In genomic region chr6:157756708-157757429, GRCh38 we compare ENCODE assay signal across 8 cellular contexts.
DNase-seq lines count a peak whose midpoint lies in the region; ATAC-seq, FAIRE-seq and TF ChIP-seq lines count a peak whose summit lies in the region.

No MANE protein-coding gene starts in this region.

- H3K27me3 ChIP-seq in MG63: no peaks in the 10 kb centered on the region
- H3K27me3 ChIP-seq in osteoblast (ENCODE audit: insufficient read depth, low read length): peaks cover 6% of the 10 kb centered on the region
- no peaks in the 10 kb centered on the region for H3K27me3 ChIP-seq in suprapubic skin

- H3K36me3 ChIP-seq in MG63 (no peaks in the 10 kb centered on the region), osteoblast (ENCODE audit: insufficient read depth, low read length) (no peaks in the 10 kb centered on the region), suprapubic skin (no peaks in the 10 kb centered on the region)

- peak overlapping the region; percentile 63 for H3K27ac ChIP-seq in osteoblast (ENCODE audit: low read depth, low read length)
- no peak overlapping the region for H3K27ac ChIP-seq in suprapubic skin

- H2AFZ ChIP-seq in osteoblast (ENCODE audit: low read length): peak overlapping the region; percentile 86

- H4K20me1 ChIP-seq in osteoblast (ENCODE audit: insufficient read depth, low read length): no peaks in the 10 kb centered on the region

- TF ChIP-seq POLR2A in suprapubic skin (IDR thresholded peaks at IDR 0.05): no peak

- H3K4me2 ChIP-seq in osteoblast (ENCODE audit: insufficient read depth, low read length): peak overlapping the region; percentile 77

- H3K79me2 ChIP-seq in osteoblast (ENCODE audit: insufficient read depth, low read length): no peaks in the 10 kb centered on the region

- FAIRE-seq in frontal cortex (lab: Jason Lieb, UNC): no peak

- ATAC-seq in GM18519 (IDR thresholded peaks at IDR 0.05; ENCODE audit: low FRiP score, unreplicated experiment): no peak

- no peak for TF ChIP-seq EP300 in suprapubic skin (IDR thresholded peaks at IDR 0.05)

- H3K9me3 ChIP-seq in MG63: no peaks in the 10 kb centered on the region; the same call in 1 of the 2 replicates
- no peaks in the 10 kb centered on the region for H3K9me3 ChIP-seq in osteoblast (ENCODE audit: low read depth, low read length)
- H3K9me3 ChIP-seq in suprapubic skin: no peaks in the 10 kb centered on the region

- TF ChIP-seq CTCF in GM12873 (IDR thresholded peaks at IDR 0.05; ENCODE audit: insufficient read depth, low read depth, low read length, missing control alignments): peak; percentile 88
- peak; percentile 93 for TF ChIP-seq CTCF in osteoblast (IDR thresholded peaks at IDR 0.05; ENCODE audit: extremely low read depth, low read depth, low read length)
- TF ChIP-seq CTCF in suprapubic skin (IDR thresholded peaks at IDR 0.05): peak; percentile 73 to 79

- peaks cover 29% of the 10 kb centered on the region for H3K4me1 ChIP-seq in osteoblast (ENCODE audit: insufficient read depth, low read length)
- peaks cover 37% of the 10 kb centered on the region for H3K4me1 ChIP-seq in suprapubic skin

- 24% methylated on average over 19 of the region's 19 CpGs for WGBS in suprapubic skin

- peak; percentile 94 for DNase-seq in MG63
- DNase-seq in SHP77 treated with DMSO at 0.1 percent for 48 hours (lab: John Stamatoyannopoulos, UW): peak; percentile 43
- DNase-seq in activated naive CD4-positive, alpha-beta T cell (lab: John Stamatoyannopoulos, UW): peak; percentile 49 to 69 (median 60)
- DNase-seq in frontal cortex (ENCODE audit: low spot score in 2 of 2): peak; percentile 35 to 67
- peak; percentile 68 for DNase-seq in osteoblast (ENCODE audit: insufficient read length, low spot score, missing footprints)
- peak; percentile 92 to 93 for DNase-seq in suprapubic skin (ENCODE audit: low spot score in 2 of 2)

- H3K4me3 ChIP-seq in MG63 (no peak overlapping the region), osteoblast (ENCODE audit: insufficient read depth, low read length) (peak overlapping the region; percentile 30), suprapubic skin (no peak overlapping the region)

Comparison
In these comparisons a context has a peak if more than half of its experiments do, and no peak if none do; other contexts are left out.
1. DNase-seq: peak in every context shown above with its lines; median percentile 94 in MG63; 92 in suprapubic skin; 68 in osteoblast; 60 in activated naive CD4-positive, alpha-beta T cell; 51 in frontal cortex; 43 in SHP77 treated with DMSO at 0.1 percent for 48 hours.